In the genomic region with DNA sequence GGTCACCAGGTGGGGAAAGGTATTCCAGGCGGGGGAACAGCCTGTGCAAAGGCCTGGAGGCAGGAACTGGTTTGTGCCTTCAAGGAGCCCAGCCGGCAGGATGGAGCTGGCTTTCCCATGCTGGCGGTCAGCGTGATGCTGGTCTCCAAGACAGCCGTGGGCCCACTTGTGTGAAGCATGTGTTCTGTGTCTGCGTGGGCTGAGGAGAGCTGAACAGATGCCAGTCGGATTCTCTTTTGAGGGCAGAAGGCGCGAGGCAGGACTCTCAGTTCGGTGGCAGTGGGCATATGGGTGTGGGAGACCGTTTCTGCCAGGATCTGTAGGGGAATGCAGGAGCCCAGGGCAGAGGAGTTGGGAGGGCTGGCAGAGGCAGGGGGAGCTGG, we compare ENCODE assay signal across 17 cellular contexts.
"Had no signal": no experiment of that assay in that cellular context is flagged by ENCODE, and none has a peak within 500 bp of the region (broad histone marks: within the 10 kb centered on the region; RNA-seq: fewer than 3 reads in every experiment).

No MANE protein-coding gene starts in this region.

- H3K36me3 Mint-ChIP-seq: activated CD8-positive, alpha-beta memory T cell treated with anti-CD3 and anti-CD28 coated beads, Interleukin-2, amount 10 ng/mL, durations not matched to agents 7 days and 5 days; activated naive CD4-positive, alpha-beta T cell treated with anti-CD3 and anti-CD28 coated beads, Interleukin-2, amount 50 U/mL, for 24 hours; WTC11 had no signal

- H3K4me3 ChIP-seq: lung, vagina had no signal

- H3K27ac Mint-ChIP-seq: activated CD4-positive, alpha-beta memory T cell treated with anti-CD3 and anti-CD28 coated beads, Interleukin-2, amount 10 ng/mL, durations not matched to agents 7 days and 5 days; activated CD8-positive, alpha-beta memory T cell treated with anti-CD3 and anti-CD28 coated beads, Interleukin-2, amount 10 ng/mL, durations not matched to agents 7 days and 5 days; activated naive CD4-positive, alpha-beta T cell treated with anti-CD3 and anti-CD28 coated beads, Interleukin-2, amount 50 U/mL, for 24 hours; effector memory CD8-positive, alpha-beta T cell; WTC11 had no signal

- H3K4me1 Mint-ChIP-seq: activated CD4-positive, alpha-beta memory T cell treated with anti-CD3 and anti-CD28 coated beads, Interleukin-2, amount 10 ng/mL, durations not matched to agents 7 days and 5 days; activated CD8-positive, alpha-beta memory T cell treated with anti-CD3 and anti-CD28 coated beads, Interleukin-2, amount 10 ng/mL, durations not matched to agents 7 days and 5 days; activated naive CD4-positive, alpha-beta T cell treated with anti-CD3 and anti-CD28 coated beads, Interleukin-2, amount 50 U/mL, for 24 hours; WTC11 had no signal

- DNase-seq: activated CD4-positive, alpha-beta memory T cell treated with anti-CD3 and anti-CD28 coated beads, Interleukin-2, amount 10 ng/mL, durations not matched to agents 7 days and 5 days; activated CD4-positive, alpha-beta T cell treated with anti-CD3 and anti-CD28 coated beads for 4 hours; activated CD8-positive, alpha-beta memory T cell treated with anti-CD3 and anti-CD28 coated beads, Interleukin-2, amount 10 ng/mL, durations not matched to agents 7 days and 5 days; activated effector memory CD4-positive, alpha-beta T cell treated with Interleukin-2 at 50 U/mL for 16 hours; activated T-cell treated with anti-CD3 and anti-CD28 coated beads, Interleukin-2, amount 50 U/mL, for 4 hours; dermis blood vessel endothelial cell; effector memory CD8-positive, alpha-beta T cell; stimulated activated CD4-positive, alpha-beta T cell treated with anti-CD3 and anti-CD28 coated beads, Interleukin-12 subunit alpha, Interleukin-12 subunit beta, amount 100 ng/mL, for 4 hours; stimulated activated CD4-positive, alpha-beta T cell treated with anti-CD3 and anti-CD28 coated beads, Interleukin-1b, Interleukin-23, amount 100 ng/mL, for 48 hours; stimulated activated CD8-positive, alpha-beta memory T cell treated with anti-CD3 and anti-CD28 coated beads, Interleukin-4, amount 100 ng/mL, for 48 hours; stimulated activated naive CD4-positive, alpha-beta T cell treated with Interleukin-2 at 50 U/mL for 16 hours; SW 1271; trophoblast cell had no signal

- ATAC-seq: activated CD8-positive, alpha-beta memory T cell treated with anti-CD3 and anti-CD28 coated beads, Interleukin-2, amount 10 ng/mL, durations not matched to agents 7 days and 5 days; activated T-cell treated with anti-CD3 and anti-CD28 coated beads, Interleukin-2, amount 50 U/mL, for 4 hours; effector memory CD8-positive, alpha-beta T cell; WTC11 had no signal

- H3K36me3 ChIP-seq: vagina had no signal

- H3K27ac ChIP-seq: vagina had no signal

- H3K27me3 ChIP-seq: vagina had no signal

- H3K4me3 Mint-ChIP-seq: activated CD4-positive, alpha-beta memory T cell treated with anti-CD3 and anti-CD28 coated beads, Interleukin-2, amount 10 ng/mL, durations not matched to agents 7 days and 5 days; activated CD8-positive, alpha-beta memory T cell treated with anti-CD3 and anti-CD28 coated beads, Interleukin-2, amount 10 ng/mL, durations not matched to agents 7 days and 5 days; activated naive CD4-positive, alpha-beta T cell treated with anti-CD3 and anti-CD28 coated beads, Interleukin-2, amount 50 U/mL, for 24 hours; activated T-cell treated with anti-CD3 and anti-CD28 coated beads, Interleukin-2, amount 50 U/mL, for 4 hours; effector memory CD8-positive, alpha-beta T cell; WTC11 had no signal

- H3K9me3 ChIP-seq: vagina had no signal

- H3K9me3 Mint-ChIP-seq: activated CD4-positive, alpha-beta memory T cell treated with anti-CD3 and anti-CD28 coated beads, Interleukin-2, amount 10 ng/mL, durations not matched to agents 7 days and 5 days; activated naive CD4-positive, alpha-beta T cell treated with anti-CD3 and anti-CD28 coated beads, Interleukin-2, amount 50 U/mL, for 24 hours; activated T-cell treated with anti-CD3 and anti-CD28 coated beads, Interleukin-2, amount 50 U/mL, for 4 hours; effector memory CD8-positive, alpha-beta T cell; WTC11 had no signal
